ENCODE assay signal across 12 cellular contexts in the genomic region with DNA sequence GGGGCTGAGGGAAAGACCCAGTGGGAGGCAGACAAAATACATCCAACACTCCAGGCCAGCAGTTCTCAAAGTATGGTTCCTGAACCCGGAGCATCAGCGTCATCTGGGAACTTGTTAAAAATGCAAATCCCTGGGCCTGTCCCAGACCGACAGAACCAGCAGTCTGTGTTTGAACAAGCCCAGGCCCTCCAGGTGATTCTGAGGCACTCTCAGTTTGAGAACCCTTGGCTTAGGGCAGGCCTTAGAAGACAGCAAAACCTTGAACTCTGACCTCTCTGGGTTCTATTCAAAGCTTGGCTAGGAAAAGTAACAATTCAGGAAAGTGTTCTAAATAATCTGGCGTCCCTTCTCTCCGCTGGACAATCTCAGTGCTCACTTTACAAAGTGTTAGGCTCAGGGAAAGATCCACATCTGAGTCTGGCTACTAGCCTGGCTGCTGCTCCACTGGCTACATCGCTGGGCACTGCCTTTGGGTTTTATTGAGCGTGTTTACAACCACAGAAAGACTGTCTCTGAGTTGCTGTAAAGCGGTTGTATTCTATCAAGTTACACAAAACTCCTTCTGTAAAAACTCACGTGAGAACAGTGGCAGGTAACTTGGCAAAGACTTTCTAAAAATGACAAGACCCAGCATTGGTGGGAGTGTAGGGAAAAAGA.
A peak's percentile ranks its signal among the peaks of the same experiment; 100 is the strongest.
DNase-seq lines count a peak whose midpoint lies in the region; ATAC-seq lines count a peak whose summit lies in the region.
"Had no signal": no experiment of that assay in that cellular context is flagged by ENCODE, and none has a peak within 500 bp of the region (broad histone marks: within the 10 kb centered on the region; RNA-seq: fewer than 3 reads in every experiment).

No MANE protein-coding gene starts in this region.

- H3K27ac Mint-ChIP-seq in activated T-helper 17 cell treated with anti-CD3 and anti-CD28 coated beads, Interleukin-2, amount 50 U/mL, for 72 hours = no peak overlapping the region
- H3K27ac Mint-ChIP-seq: activated naive CD8-positive, alpha-beta T cell treated with anti-CD3 and anti-CD28 coated beads, Interleukin-2, amount 10 ng/mL, durations not matched to agents 7 days and 5 days had no signal

- ATAC-seq in GM18867 (IDR thresholded peaks at IDR 0.05; ENCODE audit: unreplicated experiment) (peak; percentile 9), HG02870 (IDR thresholded peaks at IDR 0.05; ENCODE audit: unreplicated experiment) (peak; percentile 44)
- ATAC-seq in activated T-helper 17 cell treated with anti-CD3 and anti-CD28 coated beads, Interleukin-2, amount 50 U/mL, for 72 hours (replicated peaks) = peak; percentile 12

- no peaks in the 10 kb centered on the region for H3K9me3 ChIP-seq in MG63

- H3K27ac ChIP-seq in ACC112 (ENCODE audit: low read depth, low read length) = peak overlapping the region; percentile 17; the same call in 1 of the 2 replicates
- H3K27ac ChIP-seq: C4-2B had no signal

- H3K36me3 ChIP-seq in ACC112 (ENCODE audit: insufficient read depth, low read length) (no peaks in the 10 kb centered on the region), MG63 (no peaks in the 10 kb centered on the region)

- no peaks in the 10 kb centered on the region for H3K79me2 ChIP-seq in ACC112 (ENCODE audit: control insufficient read depth, insufficient read depth, low read length, unreplicated experiment)

- no peak overlapping the region for H3K4me3 ChIP-seq in ACC112 (ENCODE audit: low read depth, low read length)
- no peak overlapping the region for H3K4me3 ChIP-seq in MG63

- no peaks in the 10 kb centered on the region for H3K9me3 Mint-ChIP-seq in activated T-helper 17 cell treated with anti-CD3 and anti-CD28 coated beads, Interleukin-2, amount 50 U/mL, for 72 hours

- no peak for DNase-seq in AG08395 (ENCODE audit: low spot score)
- DNase-seq in MG63 = no peak
- no peak for DNase-seq in NOMO-1 treated with DMSO at 0.1 percent for 48 hours (lab: John Stamatoyannopoulos, UW; ENCODE audit: unreplicated experiment)
- no peak for DNase-seq in GM19238 (ENCODE audit: insufficient read length, low spot score)
- DNase-seq: activated naive CD8-positive, alpha-beta T cell treated with anti-CD3 and anti-CD28 coated beads, Interleukin-2, amount 10 ng/mL, durations not matched to agents 7 days and 5 days; effector CD8-positive, alpha-beta T cell; NCI-H187 treated with DMSO at 0.1 percent for 48 hours had no signal

- no peak overlapping the region for H2AFZ ChIP-seq in ACC112 (ENCODE audit: low read length, unreplicated experiment)

- H3K4me1 ChIP-seq in ACC112 (ENCODE audit: control insufficient read depth, insufficient read depth, low read length, unreplicated experiment) = peaks cover 14% of the 10 kb centered on the region

- H3K27me3 ChIP-seq in ACC112 (ENCODE audit: insufficient read depth, low read length) (no peaks in the 10 kb centered on the region), MG63 (no peaks in the 10 kb centered on the region)

- peaks cover 37% of the 10 kb centered on the region for H3K4me1 Mint-ChIP-seq in activated T-helper 17 cell treated with anti-CD3 and anti-CD28 coated beads, Interleukin-2, amount 50 U/mL, for 72 hours

- H3K4me3 Mint-ChIP-seq in activated T-helper 17 cell treated with anti-CD3 and anti-CD28 coated beads, Interleukin-2, amount 50 U/mL, for 72 hours = peak overlapping the region; percentile 64
- H3K4me3 Mint-ChIP-seq: activated naive CD8-positive, alpha-beta T cell treated with anti-CD3 and anti-CD28 coated beads, Interleukin-2, amount 10 ng/mL, durations not matched to agents 7 days and 5 days had no signal

- peaks cover 10% of the 10 kb centered on the region for H3K36me3 Mint-ChIP-seq in activated T-helper 17 cell treated with anti-CD3 and anti-CD28 coated beads, Interleukin-2, amount 50 U/mL, for 72 hours (ENCODE audit: low read depth)
- H3K36me3 Mint-ChIP-seq: activated naive CD8-positive, alpha-beta T cell treated with anti-CD3 and anti-CD28 coated beads, Interleukin-2, amount 10 ng/mL, durations not matched to agents 7 days and 5 days had no signal

- H3K27me3 Mint-ChIP-seq in activated T-helper 17 cell treated with anti-CD3 and anti-CD28 coated beads, Interleukin-2, amount 50 U/mL, for 72 hours = no peaks in the 10 kb centered on the region
